ENCODE assay signal across 16 cellular contexts in genomic region chr11:111538407-111539114, GRCh38. TPM values are rescaled to one million over a fixed set of nuclear protein-coding genes. Genes with fewer than 3 reads are reported as not detected.
DNase-seq lines count a peak whose midpoint lies in the region; ATAC-seq, FAIRE-seq and TF ChIP-seq lines count a peak whose summit lies in the region.
"Had no signal": no experiment of that assay in that cellular context is flagged by ENCODE, and none has a peak within 500 bp of the region (broad histone marks: within the 10 kb centered on the region; RNA-seq: fewer than 3 reads in every experiment).

No MANE protein-coding gene starts in this region.

- H3K27ac Mint-ChIP-seq in activated naive CD4-positive, alpha-beta T cell treated with anti-CD3 and anti-CD28 coated beads for 36 hours = peak overlapping the region; percentile 25
- H3K27ac Mint-ChIP-seq in T-cell (peak overlapping the region; percentile 11 to 33), immature natural killer cell (peak overlapping the region in 2 of 6 donors; percentile 41 to 65)
- peak overlapping the region in 1 of 8 donors; percentile 34 for H3K27ac Mint-ChIP-seq in CD8-positive, alpha-beta memory T cell

- H3K36me3 ChIP-seq in thyroid gland = no peaks in the 10 kb centered on the region
- no peaks in the 10 kb centered on the region for H3K36me3 ChIP-seq in CD8-positive, alpha-beta memory T cell (ENCODE audit: insufficient read depth, low read length)
- H3K36me3 ChIP-seq: suprapubic skin had no signal

- WGBS in thyroid gland, 2 donors = 81 to 88% methylated on average over 1 of the region's 1 CpG

- POLR2A ChIA-PET in T-cell (lab: Charles Lee) = no interaction called here
- POLR2A ChIA-PET in CD8-positive, alpha-beta memory T cell (lab: Charles Lee) = no interaction called here

- H3K27ac ChIP-seq in thyroid gland = peak overlapping the region; percentile 10 to 89 (median 85)
- no peak overlapping the region for H3K27ac ChIP-seq in CD8-positive, alpha-beta memory T cell (ENCODE audit: low read depth, low read length)
- H3K27ac ChIP-seq: body of pancreas, suprapubic skin, VCaP had no signal

- H3K27me3 ChIP-seq in thyroid gland = no peaks in the 10 kb centered on the region
- H3K27me3 ChIP-seq in CD8-positive, alpha-beta memory T cell (ENCODE audit: insufficient read depth, low read length, poor library complexity, severe bottlenecking) = peaks cover 24% of the 10 kb centered on the region

- CTCF ChIA-PET in activated naive CD4-positive, alpha-beta T cell treated with anti-CD3 and anti-CD28 coated beads for 36 hours (lab: Charles Lee) = interaction anchor here (1.3 kb wide), 1 partner anchor 8 kb away, joined by 4 read pairs; no protein-coding TSS in a partner anchor
- CTCF ChIA-PET in T-cell (lab: Charles Lee) = no interaction called here
- CTCF ChIA-PET in CD8-positive, alpha-beta memory T cell (lab: Charles Lee) = no interaction called here

- no peak for DNase-seq in activated naive CD4-positive, alpha-beta T cell treated with anti-CD3 and anti-CD28 coated beads for 36 hours
- DNase-seq in activated naive CD4-positive, alpha-beta T cell (lab: John Stamatoyannopoulos, UW) = no peak
- DNase-seq in T-cell (no peak), immature natural killer cell (peak in 1 of 3 donors; percentile 3), thyroid gland (no peak), NCI-H524 (lab: John Stamatoyannopoulos, UW) (no peak), GM19239 (ENCODE audit: insufficient read length, low spot score) (no peak)
- DNase-seq in CD8-positive, alpha-beta memory T cell = no peak
- DNase-seq: body of pancreas, mesendoderm, NCI-H1092 treated with DMSO at 0.1 percent for 48 hours, NCI-H2171, SK-N-SH had no signal

- H3K27me3 Mint-ChIP-seq in activated naive CD4-positive, alpha-beta T cell treated with anti-CD3 and anti-CD28 coated beads for 36 hours (ENCODE audit: low read depth) = peaks cover 46% of the 10 kb centered on the region
- peaks cover 36 to 73% of the 10 kb centered on the region in 2 donors for H3K27me3 Mint-ChIP-seq in T-cell
- peaks cover 24 to 33% (median 28%) of the 10 kb centered on the region in 3 donors for H3K27me3 Mint-ChIP-seq in immature natural killer cell (ENCODE audit: low read depth in 3 of 3)
- peaks cover 40 to 91% of the 10 kb centered on the region in 2 donors for H3K27me3 Mint-ChIP-seq in CD8-positive, alpha-beta memory T cell

- no peak for TF ChIP-seq CTCF in thyroid gland (IDR thresholded peaks at IDR 0.05)

- no peaks in the 10 kb centered on the region for H3K9me3 ChIP-seq in thyroid gland
- no peaks in the 10 kb centered on the region for H3K9me3 ChIP-seq in CD8-positive, alpha-beta memory T cell (ENCODE audit: low read length)
- H3K9me3 ChIP-seq: body of pancreas, SK-N-SH, suprapubic skin had no signal

- no peaks in the 10 kb centered on the region for H3K36me3 Mint-ChIP-seq in activated naive CD4-positive, alpha-beta T cell treated with anti-CD3 and anti-CD28 coated beads for 36 hours (ENCODE audit: low read depth)
- H3K36me3 Mint-ChIP-seq in T-cell (no peaks in the 10 kb centered on the region), immature natural killer cell (no peaks in the 10 kb centered on the region)
- no peaks in the 10 kb centered on the region for H3K36me3 Mint-ChIP-seq in CD8-positive, alpha-beta memory T cell

- no peak overlapping the region for H3K4me3 Mint-ChIP-seq in activated naive CD4-positive, alpha-beta T cell treated with anti-CD3 and anti-CD28 coated beads for 36 hours
- H3K4me3 Mint-ChIP-seq in T-cell (peak overlapping the region in 1 of 3 donors; percentile 86), immature natural killer cell (peak overlapping the region in 3 of 5 donors; percentile 6 to 37 (median 11))
- no peak overlapping the region for H3K4me3 Mint-ChIP-seq in CD8-positive, alpha-beta memory T cell

- no peak for FAIRE-seq in GM19239 (lab: Jason Lieb, UNC)

- intact Hi-C loops in activated naive CD4-positive, alpha-beta T cell treated with anti-CD3 and anti-CD28 coated beads for 36 hours (cut with micrococcal nuclease) = loop anchor here (1.0 kb wide), 1 partner anchor 7 kb away; no protein-coding TSS in a partner anchor
- intact Hi-C loops in thyroid gland (cut with DNase I) = no loop called here

- peaks cover 22% of the 10 kb centered on the region for H3K4me1 Mint-ChIP-seq in activated naive CD4-positive, alpha-beta T cell treated with anti-CD3 and anti-CD28 coated beads for 36 hours (ENCODE audit: low read depth)
- H3K4me1 Mint-ChIP-seq in T-cell = peaks cover 22 to 38% (median 29%) of the 10 kb centered on the region in 3 donors
- H3K4me1 Mint-ChIP-seq in immature natural killer cell = peaks cover 32 to 38% of the 10 kb centered on the region in 2 donors
- H3K4me1 Mint-ChIP-seq in CD8-positive, alpha-beta memory T cell = peaks cover 14 to 37% (median 23%) of the 10 kb centered on the region in 3 donors

- peak in 2 of 4 experiments; percentile 14 to 35 for ATAC-seq in T-cell (replicated peaks in 1 of 4)
- ATAC-seq: body of pancreas had no signal

- H3K9me3 Mint-ChIP-seq in activated naive CD4-positive, alpha-beta T cell treated with anti-CD3 and anti-CD28 coated beads for 36 hours = no peaks in the 10 kb centered on the region
- H3K9me3 Mint-ChIP-seq in T-cell (no peaks in the 10 kb centered on the region), immature natural killer cell (peaks cover 0 to 1% (median 0%) of the 10 kb centered on the region in 6 donors)
- H3K9me3 Mint-ChIP-seq in CD8-positive, alpha-beta memory T cell = peaks cover 0 to 2% (median 0%) of the 10 kb centered on the region in 5 donors

- no peak for TF ChIP-seq POLR2A in thyroid gland (IDR thresholded peaks at IDR 0.05)

- H3K4me3 ChIP-seq in thyroid gland (replicated peaks in 1 of 3) = no peak overlapping the region
- no peak overlapping the region for H3K4me3 ChIP-seq in CD8-positive, alpha-beta memory T cell (ENCODE audit: low read length)
- H3K4me3 ChIP-seq: body of pancreas, suprapubic skin had no signal

- peaks cover 8 to 20% of the 10 kb centered on the region in 2 donors for H3K4me1 ChIP-seq in thyroid gland
- H3K4me1 ChIP-seq in CD8-positive, alpha-beta memory T cell (ENCODE audit: insufficient read depth, low read length) = peaks cover 26% of the 10 kb centered on the region

RNA-seq across cellular contexts. Expression of gene LAYN, which starts 2.0 kb away (rescaled TPM):
- 1 to 10 TPM; 3.5 to 4.1 TPM for total RNA-seq in activated naive CD4-positive, alpha-beta T cell treated with anti-CD3 and anti-CD28 coated beads for 36 hours
- 1 to 10 TPM; 1.0 to 3.5 (median 2.6) TPM for total RNA-seq in T-cell
- polyA plus RNA-seq in immature natural killer cell = 1 to 10 TPM in 1 of 3 donors, not detected in 2; 1.6 TPM
- 10 to 100 TPM; 36.4 to 64.5 (median 49.3) TPM for total RNA-seq in thyroid gland
- total RNA-seq in CD8-positive, alpha-beta memory T cell = 1 to 10 TPM in 1 of 2 experiments, under 1 TPM in 1; 0.85 to 1.4 TPM
- 0.21 TPM for polyA plus RNA-seq in CD8-positive, alpha-beta memory T cell

RNA-seq across cellular contexts. Expression of gene HOATZ, which starts 24.0 kb away (rescaled TPM):
- not detected for total RNA-seq in activated naive CD4-positive, alpha-beta T cell treated with anti-CD3 and anti-CD28 coated beads for 36 hours
- total RNA-seq in T-cell (not detected), thyroid gland (not detected)
- polyA plus RNA-seq in immature natural killer cell = not detected
- total RNA-seq in CD8-positive, alpha-beta memory T cell = not detected
- not detected for polyA plus RNA-seq in CD8-positive, alpha-beta memory T cell
- total RNA-seq: body of pancreas, osteocyte, suprapubic skin had no signal

RNA-seq across cellular contexts. Expression of gene BTG4, which starts 26.4 kb away (rescaled TPM):
- total RNA-seq in activated naive CD4-positive, alpha-beta T cell treated with anti-CD3 and anti-CD28 coated beads for 36 hours = not detected
- total RNA-seq in T-cell (not detected), thyroid gland (not detected)
- polyA plus RNA-seq in immature natural killer cell = not detected
- not detected for total RNA-seq in CD8-positive, alpha-beta memory T cell
- not detected for polyA plus RNA-seq in CD8-positive, alpha-beta memory T cell
- total RNA-seq: body of pancreas, osteocyte, suprapubic skin had no signal

Comparison
In these comparisons a context has a peak if more than half of its experiments do, and no peak if none do; other contexts are left out.
1. H3K4me3 Mint-ChIP-seq: peak in immature natural killer cell (3 of 5); none in activated naive CD4-positive, alpha-beta T cell treated with anti-CD3 and anti-CD28 coated beads for 36 hours (single experiment) and CD8-positive, alpha-beta memory T cell (0 of 7).
2. RNA of gene LAYN, which starts 2.0 kb away (total RNA-seq): 36.4 to 64.5 TPM in thyroid gland; 3.5 to 4.1 TPM in activated naive CD4-positive, alpha-beta T cell treated with anti-CD3 and anti-CD28 coated beads for 36 hours, 1.0 to 3.5 TPM in T-cell and 0.85 to 1.4 TPM in CD8-positive, alpha-beta memory T cell; every median in the first group is over 4 times any median in the second.